In the genomic region with DNA sequence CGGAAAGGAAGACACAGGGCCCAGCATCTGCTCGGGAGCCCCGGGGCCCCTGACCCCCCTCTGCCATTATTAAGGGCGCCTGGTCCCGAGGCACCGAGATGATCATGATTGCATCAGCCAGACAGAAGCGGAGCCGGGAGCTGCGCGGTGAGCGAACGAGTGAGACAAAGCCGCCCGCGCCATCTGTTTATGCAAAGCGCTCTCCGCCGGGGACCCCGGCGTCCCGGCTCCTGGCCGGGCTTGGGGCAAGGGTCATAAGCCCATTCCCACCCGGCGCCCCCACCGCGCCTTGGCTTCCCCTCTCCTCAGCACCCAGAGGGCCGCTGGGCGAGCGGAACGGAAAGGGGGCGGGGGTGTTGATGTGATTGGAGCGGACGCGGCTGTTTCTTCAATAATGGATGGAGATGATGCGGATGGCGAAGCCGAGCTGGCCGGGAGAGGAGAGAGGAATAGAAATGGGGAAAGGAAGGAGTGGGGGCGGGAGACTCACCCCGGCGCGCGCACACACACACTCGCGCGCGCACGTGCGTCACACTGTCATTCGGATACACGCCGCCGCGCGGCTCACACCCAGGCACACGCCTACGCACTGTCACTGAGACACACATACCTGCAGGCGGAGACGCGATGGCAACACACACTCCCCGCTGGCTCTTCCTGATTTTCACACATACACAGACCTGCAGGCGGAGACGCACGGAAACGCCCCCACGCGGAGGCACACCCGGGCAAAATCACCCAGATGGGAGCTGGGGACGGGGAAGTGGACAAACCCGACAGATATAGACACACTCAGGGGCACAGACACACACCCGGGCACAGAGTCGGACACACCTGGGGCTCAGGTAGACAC, we compare ENCODE assay signal across 7 cellular contexts. TPM values are rescaled to one million over a fixed set of nuclear protein-coding genes. Genes with fewer than 3 reads are reported as not detected.
DNase-seq lines count a peak whose midpoint lies in the region; ATAC-seq, FAIRE-seq and TF ChIP-seq lines count a peak whose summit lies in the region.

No MANE protein-coding gene starts in this region.

- no peak for TF ChIP-seq CTCF in GM13977 (IDR thresholded peaks at IDR 0.05; ENCODE audit: extremely low read depth, insufficient read depth, missing control alignments)
- no peak for TF ChIP-seq CTCF in MCF 10A (IDR thresholded peaks at IDR 0.05; ENCODE audit: unreplicated experiment)
- TF ChIP-seq CTCF in keratinocyte (optimal IDR thresholded peaks at IDR 0.05 in 1 of 3, IDR thresholded peaks at IDR 0.05 in 1 of 3, conservative IDR thresholded peaks at IDR 0.05 in 1 of 3; ENCODE audit: extremely low read depth in 1 of 3, insufficient read depth in 2 of 3, low read length in 3 of 3) = no peak

- POLR2A ChIA-PET in MCF 10A (lab: Yijun Ruan, JAX) = interaction anchor here (0.6 to 2.9 kb wide), 10 partner anchors 11 to 490 kb away, joined by 3 to 37 read pairs (median 4); partner anchors contain the start of genes NEMP1, SHMT2 and STAT6

- peaks cover 65% of the 10 kb centered on the region for H3K4me1 ChIP-seq in keratinocyte (ENCODE audit: control insufficient read depth, extremely low read depth, insufficient read depth, low read length)

- FAIRE-seq in keratinocyte (lab: Jason Lieb, UNC) = no peak

- intact Hi-C loops in MCF 10A (cut with micrococcal nuclease) = no loop called here

- dilution Hi-C loops in keratinocyte (cut with MboI; ENCODE audit: extremely low pct_ligation_motif_present, low sequenced_read_pairs) = no loop called here

- no peaks in the 10 kb centered on the region for H3K9me3 ChIP-seq in keratinocyte (ENCODE audit: control insufficient read depth, low read depth, low read length)

- no peaks in the 10 kb centered on the region for H4K20me1 ChIP-seq in keratinocyte (ENCODE audit: control insufficient read depth, extremely low read depth, insufficient read depth, low read length)

- H2AFZ ChIP-seq in keratinocyte (ENCODE audit: control insufficient read depth, low read length) = peak overlapping the region; percentile 11

- H3K4me1 Mint-ChIP-seq in T-helper 2 cell treated with Interferon-gamma antibody and Interleukin-4, amounts not matched to agents 5 μg/mL and 100 μg/mL, for 36 hours (ENCODE audit: low read depth) = peaks cover 54% of the 10 kb centered on the region
- peaks cover 56% of the 10 kb centered on the region for H3K4me1 Mint-ChIP-seq in MCF 10A (ENCODE audit: insufficient read depth, unreplicated experiment)

- H3K4me2 ChIP-seq in keratinocyte (ENCODE audit: control insufficient read depth, extremely low read depth, insufficient read depth, low read depth, low read length) = peak overlapping the region; percentile 94

- H3K27ac Mint-ChIP-seq in T-helper 2 cell treated with Interferon-gamma antibody and Interleukin-4, amounts not matched to agents 5 μg/mL and 100 μg/mL, for 36 hours = peak overlapping the region; percentile 85
- H3K27ac Mint-ChIP-seq in MCF 10A (ENCODE audit: low read depth, unreplicated experiment) = peak overlapping the region; percentile 4

- H3K9ac ChIP-seq in keratinocyte (ENCODE audit: control insufficient read depth, extremely low read depth, insufficient read depth, low read length) = peak overlapping the region; percentile 65

- peaks cover 45% of the 10 kb centered on the region for H3K27me3 Mint-ChIP-seq in T-helper 2 cell treated with Interferon-gamma antibody and Interleukin-4, amounts not matched to agents 5 μg/mL and 100 μg/mL, for 36 hours (ENCODE audit: low read depth)
- H3K27me3 Mint-ChIP-seq in MCF 10A (ENCODE audit: insufficient read depth, unreplicated experiment) = no peaks in the 10 kb centered on the region

- H3K9me3 Mint-ChIP-seq in T-helper 2 cell treated with Interferon-gamma antibody and Interleukin-4, amounts not matched to agents 5 μg/mL and 100 μg/mL, for 36 hours = no peaks in the 10 kb centered on the region
- H3K9me3 Mint-ChIP-seq in MCF 10A (ENCODE audit: unreplicated experiment) = no peaks in the 10 kb centered on the region

- DNase-seq in GM13977 (ENCODE audit: low spot score) (peak; percentile 66), NCI-H1092 (lab: John Stamatoyannopoulos, UW) (peak; percentile 56), MCF 10A (ENCODE audit: unreplicated experiment) (peak; percentile 54), keratinocyte (ENCODE audit: low read depth, low spot score) (no peak)
- DNase-seq in T-helper 2 cell treated with Interferon-gamma antibody and Interleukin-4, amounts not matched to agents 5 μg/mL and 100 μg/mL, for 36 hours (ENCODE audit: low spot score) = peak; percentile 79
- DNase-seq in stimulated activated CD4-positive, alpha-beta T cell treated with anti-CD3 and anti-CD28 coated beads, Interleukin-1b, Interleukin-23, amount 100 ng/mL, for 48 hours = peak; percentile 77

- CTCF ChIA-PET in MCF 10A (lab: Yijun Ruan, JAX) = interaction anchor here (0.6 to 9.8 kb wide), 15 partner anchors 9 to 330 kb away, joined by 3 to 188 read pairs (median 5); partner anchors contain the start of genes INHBE and SHMT2

- H3K27me3 ChIP-seq in keratinocyte (ENCODE audit: control insufficient read depth, extremely low read depth, insufficient read depth, low read length) = peaks cover 57% of the 10 kb centered on the region

- H3K4me3 Mint-ChIP-seq in T-helper 2 cell treated with Interferon-gamma antibody and Interleukin-4, amounts not matched to agents 5 μg/mL and 100 μg/mL, for 36 hours = peak overlapping the region; percentile 91
- peak overlapping the region; percentile 68 for H3K4me3 Mint-ChIP-seq in MCF 10A (ENCODE audit: unreplicated experiment)

- no peak overlapping the region for H3K27ac ChIP-seq in keratinocyte (ENCODE audit: control insufficient read depth, insufficient read depth, low read length)

- in situ Hi-C loops in GM13977 (cut with MboI; ENCODE audit: low pct_unique_long_range_greater_than_20kb, low sequenced_read_pairs, unreplicated experiment) = no loop called here

- H3K9me1 ChIP-seq in keratinocyte (ENCODE audit: control insufficient read depth, extremely low read depth, insufficient read depth, low read length) = no peaks in the 10 kb centered on the region

- no peak for ATAC-seq in HG02938 (IDR thresholded peaks at IDR 0.05; ENCODE audit: unreplicated experiment)

- H3K4me3 ChIP-seq in keratinocyte (ENCODE audit: control insufficient read depth in 2 of 3, extremely low read depth in 1 of 3, insufficient read depth in 2 of 3, low read depth in 1 of 3, low read length in 3 of 3) = peak overlapping the region; percentile 35 to 80 (median 70)

- no peaks in the 10 kb centered on the region for H3K36me3 ChIP-seq in keratinocyte (ENCODE audit: control insufficient read depth in 2 of 2, extremely low read depth in 1 of 2, insufficient read depth in 2 of 2, low read length in 2 of 2)

- peaks cover 2% of the 10 kb centered on the region for H3K36me3 Mint-ChIP-seq in T-helper 2 cell treated with Interferon-gamma antibody and Interleukin-4, amounts not matched to agents 5 μg/mL and 100 μg/mL, for 36 hours (ENCODE audit: low read depth)
- peaks cover 4% of the 10 kb centered on the region for H3K36me3 Mint-ChIP-seq in MCF 10A (ENCODE audit: insufficient read depth, unreplicated experiment)

- TSS peak; percentile 79 for BruUV-seq in MCF 10A (replicated peaks; lab: Mats Ljungman, UMichigan)

- no peaks in the 10 kb centered on the region for H3K79me2 ChIP-seq in keratinocyte (ENCODE audit: control insufficient read depth, insufficient read depth, low read length)

RNA-seq across cellular contexts. Expression of gene STAC3, which starts 10.7 kb away (rescaled TPM):
- 2.5 and 2.8 TPM in 2 replicates for total RNA-seq in MCF 10A (2022)
- 0.27 to 0.94 TPM (median 0.62 TPM) in 3 replicates for polyA plus RNA-seq in keratinocyte
- 2.1 TPM for polyA plus RNA-seq in keratinocyte (2011; ENCODE audit: low read depth)
- 0.09 and 0.13 TPM in 2 replicates for polyA plus RNA-seq in keratinocyte (2011; cell fraction: cytosol; rRNA removed)
- polyA plus RNA-seq in keratinocyte (2011; cell fraction: nucleus; rRNA removed) = 1.4 and 3.6 TPM in 2 replicates
- polyA plus RNA-seq in keratinocyte (2012; ENCODE audit: low replicate concordance) = 0.33 and 1.1 TPM in 2 replicates
- polyA minus RNA-seq in keratinocyte = 1.4 TPM in 1 of 3 replicates, not detected in the others
- polyA minus RNA-seq in keratinocyte (2011; cell fraction: cytosol; rRNA and poly(A)+ RNA removed) = not detected
- 2.2 TPM in 1 of 2 replicates, not detected in the other for polyA minus RNA-seq in keratinocyte (2011; cell fraction: nucleus; rRNA and poly(A)+ RNA removed)

RNA-seq across cellular contexts. Expression of gene SHMT2, which starts 10.8 kb away (rescaled TPM):
- total RNA-seq in MCF 10A (2022) = 375 and 421 TPM in 2 replicates
- 84.0 to 180 TPM (median 128 TPM) in 3 replicates for polyA plus RNA-seq in keratinocyte
- 82.9 TPM for polyA plus RNA-seq in keratinocyte (2011; ENCODE audit: low read depth)
- polyA plus RNA-seq in keratinocyte (2011; cell fraction: cytosol; rRNA removed) = 78.8 and 160 TPM in 2 replicates
- 115 and 120 TPM in 2 replicates for polyA plus RNA-seq in keratinocyte (2011; cell fraction: nucleus; rRNA removed)
- 141 and 149 TPM in 2 replicates for polyA plus RNA-seq in keratinocyte (2012; ENCODE audit: low replicate concordance)
- polyA minus RNA-seq in keratinocyte = 138 to 210 TPM (median 151 TPM) in 3 replicates
- polyA minus RNA-seq in keratinocyte (2011; cell fraction: cytosol; rRNA and poly(A)+ RNA removed) = 125 TPM
- 64.8 and 69.3 TPM in 2 replicates for polyA minus RNA-seq in keratinocyte (2011; cell fraction: nucleus; rRNA and poly(A)+ RNA removed)

RNA-seq across cellular contexts. Expression of gene NXPH4, which starts 23.7 kb away (rescaled TPM):
- total RNA-seq in MCF 10A (2022) = 2.2 and 2.8 TPM in 2 replicates
- polyA plus RNA-seq in keratinocyte = 0.97 to 1.4 TPM (median 1.2 TPM) in 3 replicates
- 1.2 TPM for polyA plus RNA-seq in keratinocyte (2011; ENCODE audit: low read depth)
- polyA plus RNA-seq in keratinocyte (2011; cell fraction: cytosol; rRNA removed) = 0.66 and 1.9 TPM in 2 replicates
- polyA plus RNA-seq in keratinocyte (2011; cell fraction: nucleus; rRNA removed) = 1.7 and 2.1 TPM in 2 replicates
- polyA plus RNA-seq in keratinocyte (2012; ENCODE audit: low replicate concordance) = 4.3 and 9.2 TPM in 2 replicates
- 1.1 to 3.6 TPM (median 1.1 TPM) in 3 replicates for polyA minus RNA-seq in keratinocyte
- polyA minus RNA-seq in keratinocyte (2011; cell fraction: cytosol; rRNA and poly(A)+ RNA removed) = 8.2 TPM
- polyA minus RNA-seq in keratinocyte (2011; cell fraction: nucleus; rRNA and poly(A)+ RNA removed) = 2.1 and 2.2 TPM in 2 replicates
